ENCODE assay signal across 9 cellular contexts in genomic region chr9:96149881-96150280, GRCh38.
DNase-seq lines count a peak whose midpoint lies in the region; ATAC-seq, FAIRE-seq and TF ChIP-seq lines count a peak whose summit lies in the region.
"Had no signal": no experiment of that assay in that cellular context is flagged by ENCODE, and none has a peak within 500 bp of the region (broad histone marks: within the 10 kb centered on the region; RNA-seq: fewer than 3 reads in every experiment).

No MANE protein-coding gene starts in this region.

- ATAC-seq in GM19452 (IDR thresholded peaks at IDR 0.05; ENCODE audit: unreplicated experiment) (peak; percentile 55), HG03060 (IDR thresholded peaks at IDR 0.05; ENCODE audit: low read depth, unreplicated experiment) (peak; percentile 24)
- ATAC-seq in activated T-helper 17 cell treated with anti-CD3 and anti-CD28 coated beads, Interleukin-2, amount 50 U/mL, for 72 hours (replicated peaks): peak; percentile 19

- no peaks in the 10 kb centered on the region for H3K9me3 Mint-ChIP-seq in activated T-helper 17 cell treated with anti-CD3 and anti-CD28 coated beads, Interleukin-2, amount 50 U/mL, for 72 hours

- TF ChIP-seq POLR2A in GM12891 (IDR thresholded peaks at IDR 0.05; ENCODE audit: low read depth, low read length): no peak

- no peaks in the 10 kb centered on the region; the same call in 1 of the 2 replicates for H3K27me3 ChIP-seq in GM06990 (replicated peaks; ENCODE audit: control insufficient read depth, insufficient read depth, low read length)

- peaks cover 11% of the 10 kb centered on the region for H3K4me1 Mint-ChIP-seq in activated T-helper 17 cell treated with anti-CD3 and anti-CD28 coated beads, Interleukin-2, amount 50 U/mL, for 72 hours

- H3K4me3 Mint-ChIP-seq in activated T-helper 17 cell treated with anti-CD3 and anti-CD28 coated beads, Interleukin-2, amount 50 U/mL, for 72 hours: peak overlapping the region; percentile 43

- H3K36me3 ChIP-seq in GM06990 (ENCODE audit: control insufficient read depth, insufficient read depth, low read length): no peaks in the 10 kb centered on the region

- no peak for DNase-seq in GM06990 (ENCODE audit: extremely low read depth, insufficient read length)
- DNase-seq in COLO829 (ENCODE audit: low spot score): no peak
- no peak for DNase-seq in DMS114 treated with DMSO at 0.1 percent for 48 hours (lab: John Stamatoyannopoulos, UW; ENCODE audit: unreplicated experiment)
- DNase-seq in GM12891 (ENCODE audit: insufficient read length, low spot score): no peak
- DNase-seq in NCI-H748 (lab: John Stamatoyannopoulos, UW; ENCODE audit: unreplicated experiment): no peak

- no peak for TF ChIP-seq CTCF in GM06990 (IDR thresholded peaks at IDR 0.05; ENCODE audit: insufficient read depth, low read length, poor library complexity, severe bottlenecking)

- no peak for FAIRE-seq in GM12891 (lab: Jason Lieb, UNC)
- FAIRE-seq: astrocyte had no signal

- H3K4me3 ChIP-seq in GM06990 (replicated peaks; ENCODE audit: low read depth, low read length): peak overlapping the region; percentile 26

- peaks cover 18% of the 10 kb centered on the region for H3K27me3 Mint-ChIP-seq in activated T-helper 17 cell treated with anti-CD3 and anti-CD28 coated beads, Interleukin-2, amount 50 U/mL, for 72 hours

- H3K27ac Mint-ChIP-seq in activated T-helper 17 cell treated with anti-CD3 and anti-CD28 coated beads, Interleukin-2, amount 50 U/mL, for 72 hours: no peak overlapping the region

- H3K36me3 Mint-ChIP-seq in activated T-helper 17 cell treated with anti-CD3 and anti-CD28 coated beads, Interleukin-2, amount 50 U/mL, for 72 hours (ENCODE audit: low read depth): no peaks in the 10 kb centered on the region

TF ChIP-seq in GM12891, 5 proteins besides CTCF, POLR2A, EP300 and RAD21:
- no peak for TF ChIP-seq TAF1 (IDR thresholded peaks at IDR 0.05; ENCODE audit: low read depth, low read length)
- no peak for TF ChIP-seq SPI1 (IDR thresholded peaks at IDR 0.05; ENCODE audit: low read depth, low read length)
- no peak for TF ChIP-seq POLR2AphosphoS5 (IDR thresholded peaks at IDR 0.05; ENCODE audit: low read depth, low read length)
- no peak for TF ChIP-seq POU2F2 (IDR thresholded peaks at IDR 0.05; ENCODE audit: low read depth, low read length)
- TF ChIP-seq PAX5 (IDR thresholded peaks at IDR 0.05; ENCODE audit: insufficient read depth, low read length, severe bottlenecking): no peak
